ENCODE assay signal across 16 cellular contexts in genomic region chr4:181685911-181686310, GRCh38.
DNase-seq lines count a peak whose midpoint lies in the region; ATAC-seq, FAIRE-seq and TF ChIP-seq lines count a peak whose summit lies in the region.
"Had no signal": no experiment of that assay in that cellular context is flagged by ENCODE, and none has a peak within 500 bp of the region (broad histone marks: within the 10 kb centered on the region; RNA-seq: fewer than 3 reads in every experiment).

No MANE protein-coding gene starts in this region.

- H3K36me3 ChIP-seq in GM23248 (ENCODE audit: low read depth) (no peaks in the 10 kb centered on the region), SK-N-SH (replicated peaks in 1 of 2; ENCODE audit: control insufficient read depth in 1 of 2, insufficient read depth in 2 of 2, low read length in 1 of 2) (no peaks in the 10 kb centered on the region), smooth muscle cell (ENCODE audit: low read depth) (no peaks in the 10 kb centered on the region), kidney (ENCODE audit: control insufficient read depth in 1 of 2, insufficient read depth in 2 of 2, low read length in 2 of 2) (no peaks in the 10 kb centered on the region), left ventricle myocardium inferior (no peaks in the 10 kb centered on the region)
- H3K36me3 ChIP-seq: colonic mucosa, right atrium auricular region had no signal

- 9 to 14% methylated on average over 4 of the region's 4 CpGs for WGBS in GM23248 (ENCODE audit: low coverage in 1 of 2, low lambda C conversion rate in 2 of 2, missing lambda C conversion rate in 2 of 2), 2 experiments
- 18% methylated on average over 4 of the region's 4 CpGs for WGBS in SK-N-SH (ENCODE audit: low lambda C conversion rate)
- 19% methylated on average over 4 of the region's 4 CpGs for WGBS in smooth muscle cell (ENCODE audit: low lambda C conversion rate)

- peak in 1 of 2 experiments; percentile 58; a peak in 2 of 4 replicates for TF ChIP-seq EP300 in SK-N-SH (IDR thresholded peaks at IDR 0.05; ENCODE audit: borderline replicate concordance in 1 of 2, low read depth in 1 of 2, low read length in 1 of 2)

- intact Hi-C loops in kidney (cut with DNase I) = no loop called here
- intact Hi-C loops in Right ventricle myocardium inferior (cut with DNase I) = no loop called here
- intact Hi-C loops in left ventricle myocardium inferior (cut with micrococcal nuclease) = no loop called here

- H3K4me3 ChIP-seq in GM23248 (peak overlapping the region; percentile 12; the same call in 1 of the 2 replicates), SK-N-SH (ENCODE audit: low read depth in 2 of 2, low read length in 1 of 2) (peak overlapping the region in 1 of 2 experiments; percentile 24; a peak in 2 of 4 replicates), fibroblast of pulmonary artery (replicated peaks; ENCODE audit: low read depth, low read length) (no peak overlapping the region), smooth muscle cell (no peak overlapping the region), kidney (ENCODE audit: low read length in 2 of 2) (no peak overlapping the region), left ventricle myocardium inferior (no peak overlapping the region)
- H3K4me3 ChIP-seq: colonic mucosa, right atrium auricular region had no signal

- no peak overlapping the region for H3K4me3 Mint-ChIP-seq in stimulated activated memory B cell treated with anti-CD40 and anti-IgM and Interleukin-4, amounts not matched to agents 10 μg/mL and 1 μg/mL and 100 μg/mL, for 72 hours
- H3K4me3 Mint-ChIP-seq: activated naive CD8-positive, alpha-beta T cell; natural killer cell had no signal

- no peak for TF ChIP-seq RAD21 in SK-N-SH (IDR thresholded peaks at IDR 0.05; ENCODE audit: low read length)

- ATAC-seq in Right ventricle myocardium inferior = no peak
- no peak for ATAC-seq in stimulated activated memory B cell treated with anti-CD40 and anti-IgM and Interleukin-4, amounts not matched to agents 10 μg/mL and 1 μg/mL and 100 μg/mL, for 72 hours
- ATAC-seq: natural killer cell had no signal

- no peaks in the 10 kb centered on the region for H3K27me3 Mint-ChIP-seq in stimulated activated memory B cell treated with anti-CD40 and anti-IgM and Interleukin-4, amounts not matched to agents 10 μg/mL and 1 μg/mL and 100 μg/mL, for 72 hours
- H3K27me3 Mint-ChIP-seq: activated naive CD8-positive, alpha-beta T cell had no signal

- H3K27ac Mint-ChIP-seq in stimulated activated memory B cell treated with anti-CD40 and anti-IgM and Interleukin-4, amounts not matched to agents 10 μg/mL and 1 μg/mL and 100 μg/mL, for 72 hours = no peak overlapping the region
- H3K27ac Mint-ChIP-seq: activated naive CD8-positive, alpha-beta T cell; natural killer cell had no signal

- POLR2A ChIA-PET in SK-N-SH (lab: Yijun Ruan, JAX) = no interaction called here

- CTCF ChIA-PET in SK-N-SH (lab: Yijun Ruan, JAX) = no interaction called here

- H3K27me3 ChIP-seq in GM23248 (replicated peaks; ENCODE audit: insufficient read depth) (no peaks in the 10 kb centered on the region), SK-N-SH (ENCODE audit: insufficient read depth) (no peaks in the 10 kb centered on the region), smooth muscle cell (ENCODE audit: low read depth) (no peaks in the 10 kb centered on the region), left ventricle myocardium inferior (ENCODE audit: low read depth) (no peaks in the 10 kb centered on the region)
- H3K27me3 ChIP-seq: colonic mucosa, right atrium auricular region had no signal

- DNase-seq in GM23248 (peak; percentile 70), SK-N-SH (no peak), fibroblast of pulmonary artery (ENCODE audit: low read depth) (peak; percentile 71), smooth muscle cell (lab: John Stamatoyannopoulos, UW; ENCODE audit: unreplicated experiment) (no peak), kidney (no peak), Right ventricle myocardium inferior (ENCODE audit: missing footprints) (no peak), left ventricle myocardium inferior (no peak)
- DNase-seq: activated CD8-positive, alpha-beta memory T cell treated with anti-CD3 and anti-CD28 coated beads, Interleukin-2, amount 50 U/mL, for 4 hours; colonic mucosa; foreskin melanocyte; natural killer cell; NCI-H1930 had no signal

- H3K4me1 Mint-ChIP-seq in stimulated activated memory B cell treated with anti-CD40 and anti-IgM and Interleukin-4, amounts not matched to agents 10 μg/mL and 1 μg/mL and 100 μg/mL, for 72 hours = no peaks in the 10 kb centered on the region
- H3K4me1 Mint-ChIP-seq: natural killer cell had no signal

- H3K4me1 ChIP-seq in GM23248 (ENCODE audit: insufficient read depth) = peaks cover 22% of the 10 kb centered on the region
- peaks cover 0 to 6% of the 10 kb centered on the region in 2 experiments; a peak in 2 of 4 replicates for H3K4me1 ChIP-seq in SK-N-SH (ENCODE audit: control insufficient read depth in 1 of 2, insufficient read depth in 2 of 2, low read depth in 1 of 2, low read length in 1 of 2)
- H3K4me1 ChIP-seq in smooth muscle cell (ENCODE audit: low read depth) = peaks cover 19% of the 10 kb centered on the region
- H3K4me1 ChIP-seq in kidney (ENCODE audit: control insufficient read depth in 1 of 2, insufficient read depth in 1 of 2, low read depth in 1 of 2, low read length in 2 of 2) = no peaks in the 10 kb centered on the region
- H3K4me1 ChIP-seq in left ventricle myocardium inferior = no peaks in the 10 kb centered on the region
- H3K4me1 ChIP-seq: colonic mucosa, right atrium auricular region had no signal

- H3K9me2 ChIP-seq in GM23248 (ENCODE audit: insufficient read depth) (no peaks in the 10 kb centered on the region), SK-N-SH (no peaks in the 10 kb centered on the region)

- H3K4me2 ChIP-seq in GM23248 (ENCODE audit: unreplicated experiment) (peak overlapping the region; percentile 65), SK-N-SH (peak overlapping the region; percentile 23), smooth muscle cell (peak overlapping the region; percentile 78)

- in situ Hi-C loops in GM23248 (cut with MboI) = no loop called here

- peak overlapping the region; percentile 48; the same call in 1 of the 2 replicates for H3K9ac ChIP-seq in GM23248
- H3K9ac ChIP-seq in SK-N-SH = peak overlapping the region; percentile 48; the same call in 1 of the 2 replicates
- peak overlapping the region; percentile 69 for H3K9ac ChIP-seq in smooth muscle cell (ENCODE audit: low read depth)
- no peak overlapping the region for H3K9ac ChIP-seq in kidney (ENCODE audit: low read length in 2 of 2)

- no peaks in the 10 kb centered on the region; the same call in 1 of the 2 replicates for H3F3A ChIP-seq in GM23248 (ENCODE audit: insufficient read depth)
- H3F3A ChIP-seq in SK-N-SH (replicated peaks; ENCODE audit: insufficient read depth) = peaks cover 5% of the 10 kb centered on the region
- peaks cover 5% of the 10 kb centered on the region for H3F3A ChIP-seq in smooth muscle cell (ENCODE audit: low read depth)

- H3K79me2 ChIP-seq in GM23248 (ENCODE audit: insufficient read depth) (no peaks in the 10 kb centered on the region), SK-N-SH (ENCODE audit: insufficient read depth) (no peaks in the 10 kb centered on the region), smooth muscle cell (ENCODE audit: low read depth) (no peaks in the 10 kb centered on the region)

- TF ChIP-seq CTCF in SK-N-SH (IDR thresholded peaks at IDR 0.05) (no peak), fibroblast of pulmonary artery (IDR thresholded peaks at IDR 0.05; ENCODE audit: low read length, missing control alignments) (no peak), smooth muscle cell (IDR thresholded peaks at IDR 0.05; ENCODE audit: borderline replicate concordance, insufficient read depth, poor library complexity, severe bottlenecking) (no peak), kidney (IDR thresholded peaks at IDR 0.05; ENCODE audit: borderline replicate concordance, extremely low read depth, insufficient read depth) (no peak), left ventricle myocardium inferior (IDR thresholded peaks at IDR 0.05; ENCODE audit: borderline replicate concordance) (no peak)

- no peaks in the 10 kb centered on the region for H3K9me3 Mint-ChIP-seq in stimulated activated memory B cell treated with anti-CD40 and anti-IgM and Interleukin-4, amounts not matched to agents 10 μg/mL and 1 μg/mL and 100 μg/mL, for 72 hours

- H3K9me3 ChIP-seq in GM23248 (ENCODE audit: low read depth) (no peaks in the 10 kb centered on the region), SK-N-SH (no peaks in the 10 kb centered on the region), smooth muscle cell (replicated peaks; ENCODE audit: low read depth) (no peaks in the 10 kb centered on the region), kidney (ENCODE audit: control insufficient read depth in 1 of 2, low read length in 2 of 2) (no peaks in the 10 kb centered on the region), left ventricle myocardium inferior (replicated peaks) (no peaks in the 10 kb centered on the region)
- H3K9me3 ChIP-seq: colonic mucosa, right atrium auricular region had no signal

- H3K27ac ChIP-seq in GM23248 (peak overlapping the region; percentile 79), SK-N-SH (ENCODE audit: low read depth in 2 of 2, low read length in 1 of 2) (peak overlapping the region; percentile 53 to 83; a peak in 3 of 4 replicates), smooth muscle cell (ENCODE audit: low read depth) (peak overlapping the region; percentile 96), kidney (ENCODE audit: low read depth in 2 of 2, low read length in 2 of 2) (no peak overlapping the region), left ventricle myocardium inferior (replicated peaks) (no peak overlapping the region)
- H3K27ac ChIP-seq: colonic mucosa, right atrium auricular region had no signal

- H2AFZ ChIP-seq in GM23248 (no peak overlapping the region), SK-N-SH (ENCODE audit: low read depth) (peak overlapping the region; percentile 55; the same call in 1 of the 2 replicates), smooth muscle cell (ENCODE audit: low read depth) (peak overlapping the region; percentile 33)

- H3K36me3 Mint-ChIP-seq in stimulated activated memory B cell treated with anti-CD40 and anti-IgM and Interleukin-4, amounts not matched to agents 10 μg/mL and 1 μg/mL and 100 μg/mL, for 72 hours = no peaks in the 10 kb centered on the region
- H3K36me3 Mint-ChIP-seq: activated naive CD8-positive, alpha-beta T cell; natural killer cell had no signal

- no peak for FAIRE-seq in kidney (lab: Jason Lieb, UNC)
- FAIRE-seq: keratinocyte had no signal

- H4K20me1 ChIP-seq in GM23248 (ENCODE audit: insufficient read depth) (no peaks in the 10 kb centered on the region), SK-N-SH (ENCODE audit: insufficient read depth) (no peaks in the 10 kb centered on the region), smooth muscle cell (ENCODE audit: low read depth) (no peaks in the 10 kb centered on the region)

TF ChIP-seq in SK-N-SH, 30 proteins besides CTCF, POLR2A, EP300 and RAD21 (continues in another document):
- TF ChIP-seq FOXM1 (IDR thresholded peaks at IDR 0.05; ENCODE audit: low read depth) (no peak), MXI1 (IDR thresholded peaks at IDR 0.05; ENCODE audit: low read depth, low read length) (no peak), TCF12 (IDR thresholded peaks at IDR 0.05) (peak; percentile 73), YY1 (IDR thresholded peaks at IDR 0.05; ENCODE audit: low read depth) (no peak)

Comparison
In these comparisons a context has a peak if more than half of its experiments do, and no peak if none do; other contexts are left out.
1. DNase-seq: peak in GM23248 (single experiment) and fibroblast of pulmonary artery (single experiment); none in SK-N-SH (single experiment), smooth muscle cell (single experiment), kidney (single experiment), Right ventricle myocardium inferior (single experiment) and left ventricle myocardium inferior (single experiment).
2. H3K27ac ChIP-seq: peak in GM23248 (single experiment), SK-N-SH (2 of 2) and smooth muscle cell (single experiment); none in kidney (0 of 2) and left ventricle myocardium inferior (single experiment).
3. H3K4me2 ChIP-seq: peak in every context shown above with its lines; median percentile 78 in smooth muscle cell; 65 in GM23248; 23 in SK-N-SH.
4. H3K9ac ChIP-seq: peak in GM23248 (single experiment), SK-N-SH (single experiment) and smooth muscle cell (single experiment); none in kidney (0 of 2).